ENCODE assay signal across 31 cellular contexts in genomic region chr22:29353286-29353685, GRCh38. TPM values are rescaled to one million over a fixed set of nuclear protein-coding genes. Genes with fewer than 3 reads are reported as not detected.
DNase-seq lines count a peak whose midpoint lies in the region; ATAC-seq and TF ChIP-seq lines count a peak whose summit lies in the region.
"Had no signal": no experiment of that assay in that cellular context is flagged by ENCODE, and none has a peak within 500 bp of the region (broad histone marks: within the 10 kb centered on the region; RNA-seq: fewer than 3 reads in every experiment).

No MANE protein-coding gene starts in this region.

- H3K27ac ChIP-seq in angular gyrus (ENCODE audit: low read depth, low read length) (peak overlapping the region; percentile 32), lower lobe of right lung (no peak overlapping the region), coronary artery (no peak overlapping the region)
- H3K27ac ChIP-seq: A549, C4-2B, PC-9, SJCRH30 had no signal

- H3K27ac Mint-ChIP-seq in type B pancreatic cell: peak overlapping the region; percentile 15
- H3K27ac Mint-ChIP-seq: CD8-positive, alpha-beta T cell; HFFc6 had no signal

- H3K4me3 Mint-ChIP-seq in type B pancreatic cell: no peak overlapping the region
- H3K4me3 Mint-ChIP-seq: CD8-positive, alpha-beta T cell; HFFc6 had no signal

- no peaks in the 10 kb centered on the region for H3K4me1 ChIP-seq in lower lobe of right lung
- H3K4me1 ChIP-seq: A549, Caco-2, HAP-1, SJCRH30 had no signal

- H3K27me3 Mint-ChIP-seq in type B pancreatic cell: no peaks in the 10 kb centered on the region

- ATAC-seq in lower lobe of right lung: no peak
- ATAC-seq: A549; CD8-positive, alpha-beta T cell; HepG2; Right ventricle myocardium inferior; SK-N-SH treated with all-trans-retinoic acid at 6 μM for 48 hours had no signal

- intact Hi-C loops in lower lobe of right lung (cut with DNase I): no loop called here

- H3K4me3 ChIP-seq in lower lobe of right lung (no peak overlapping the region), retinal pigment epithelial cell (ENCODE audit: low read length) (no peak overlapping the region), coronary artery (no peak overlapping the region)
- H3K4me3 ChIP-seq: A549, HAP-1, PC-9, SJCRH30 had no signal

- no peaks in the 10 kb centered on the region for H3K9me3 Mint-ChIP-seq in type B pancreatic cell
- H3K9me3 Mint-ChIP-seq: CD8-positive, alpha-beta T cell; HFFc6 had no signal

- no peaks in the 10 kb centered on the region for H3K9me3 ChIP-seq in lower lobe of right lung
- H3K9me3 ChIP-seq: A549, Caco-2, HAP-1, SJCRH30 had no signal

- peaks cover 100% of the 10 kb centered on the region for H3K36me3 ChIP-seq in lower lobe of right lung

- H3K36me3 Mint-ChIP-seq in type B pancreatic cell: peaks cover 17% of the 10 kb centered on the region

- TF ChIP-seq CTCF in lower lobe of right lung (IDR thresholded peaks at IDR 0.05) (no peak), retinal pigment epithelial cell (conservative IDR thresholded peaks at IDR 0.05; ENCODE audit: low read depth, low read length) (no peak), type B pancreatic cell (conservative IDR thresholded peaks at IDR 0.05) (no peak), coronary artery (IDR thresholded peaks at IDR 0.05) (no peak)

- no peaks in the 10 kb centered on the region for H3K27me3 ChIP-seq in lower lobe of right lung (ENCODE audit: low read depth)
- H3K27me3 ChIP-seq: SJCRH30 had no signal

- peak; percentile 10 for DNase-seq in lower lobe of right lung
- DNase-seq in retinal pigment epithelial cell (ENCODE audit: low read depth): peak; percentile 81
- no peak for DNase-seq in type B pancreatic cell (ENCODE audit: extremely low spot score, unreplicated experiment)
- no peak for DNase-seq in coronary artery (ENCODE audit: low spot score)
- no peak for DNase-seq in NCI-H226
- no peak for DNase-seq in NCI-H146 treated with DMSO at 0.1 percent for 48 hours (lab: John Stamatoyannopoulos, UW; ENCODE audit: unreplicated experiment)
- DNase-seq: AML-193; Caco-2; CD8-positive, alpha-beta T cell; DMS79; EL; GDM1; GOT3; HFFc6; Karpas-422; NCI-H1092; NCI-H1436; NCI-H187 treated with DMSO at 0.1 percent for 48 hours; NCI-H2171 treated with DMSO at 0.1 percent for 48 hours; NCI-H446; NCI-H524 treated with DMSO at 0.1 percent for 48 hours; NCI-H774; PC-9; SJCRH30 had no signal

- no peaks in the 10 kb centered on the region for H3K4me1 Mint-ChIP-seq in type B pancreatic cell (ENCODE audit: unreplicated experiment)

RNA-seq across cellular contexts. Expression of gene AP1B1, which starts 35.1 kb away (rescaled TPM):
- total RNA-seq in lower lobe of right lung (70.3 TPM), type B pancreatic cell (ENCODE audit: low replicate concordance) (60.9 and 73.3 TPM in 2 replicates)

RNA-seq across cellular contexts. Expression of gene RASL10A, which starts 37.8 kb away (rescaled TPM):
- total RNA-seq in lower lobe of right lung: 0.83 TPM
- total RNA-seq in type B pancreatic cell (ENCODE audit: low replicate concordance): 0.62 and 1.5 TPM in 2 replicates
- total RNA-seq: PC-9 had no signal

RNA-seq across cellular contexts. Expression of gene GAS2L1, which starts 46.8 kb away (rescaled TPM):
- 29.9 TPM for total RNA-seq in lower lobe of right lung
- 13.5 and 17.2 TPM in 2 replicates for total RNA-seq in type B pancreatic cell (ENCODE audit: low replicate concordance)
- total RNA-seq: CD8-positive, alpha-beta T cell had no signal

Comparison
In these comparisons a context has a peak if more than half of its experiments do, and no peak if none do; other contexts are left out.
1. DNase-seq: peak in lower lobe of right lung (single experiment) and retinal pigment epithelial cell (single experiment); none in type B pancreatic cell (single experiment), coronary artery (single experiment), NCI-H226 (single experiment) and NCI-H146 treated with DMSO at 0.1 percent for 48 hours (single experiment).